ENCODE assay signal across 1 cellular context in genomic region chr19:50720181-50720920, GRCh38.
TF ChIP-seq lines count a peak whose summit lies in the region.

No MANE protein-coding gene starts in this region.

TF ChIP-seq in HepG2, 621 proteins besides CTCF, POLR2A, EP300 and RAD21:
- no peak for TF ChIP-seq ZNF589 (CRISPR knock-in tag; conservative IDR thresholded peaks at IDR 0.05)
- no peak for TF ChIP-seq ZNF839 (CRISPR knock-in tag; IDR thresholded peaks at IDR 0.05; ENCODE audit: borderline replicate concordance)
- TF ChIP-seq MNT (IDR thresholded peaks at IDR 0.05) = peak; percentile 43; the same call in 1 of the 2 replicates
TF ChIP-seq in HepG2: peak in this region for 1.
